1 cellular context compared by ENCODE assay signal in genomic region chr17:49434821-49435581, GRCh38.
TF ChIP-seq lines count a peak whose summit lies in the region.

No MANE protein-coding gene starts in this region.

TF ChIP-seq in HEK293, 187 proteins besides CTCF, POLR2A, EP300 and RAD21 (continued from another document):
- TF ChIP-seq ZNF18 (tag by site-specific recombination; IDR thresholded peaks at IDR 0.05) (no peak), SCRT1 (tag by site-specific recombination; IDR thresholded peaks at IDR 0.05; ENCODE audit: borderline replicate concordance) (0 out of 2 replicates have a peak, but pooled peaks have one; percentile 32), ZNF239 (tag by site-specific recombination; IDR thresholded peaks at IDR 0.05) (no peak), ZNF654 (tag by site-specific recombination; IDR thresholded peaks at IDR 0.05; ENCODE audit: low read depth) (peak; percentile 57), ZNF214 (tag by site-specific recombination; IDR thresholded peaks at IDR 0.05; ENCODE audit: borderline replicate concordance) (no peak), ZNF621 (tag by site-specific recombination; IDR thresholded peaks at IDR 0.05) (no peak), ZNF19 (tag by site-specific recombination; IDR thresholded peaks at IDR 0.05; ENCODE audit: low read depth) (no peak), SP3 (tag by site-specific recombination; IDR thresholded peaks at IDR 0.05) (no peak), GLIS2 (tag by site-specific recombination; IDR thresholded peaks at IDR 0.05) (0 out of 2 replicates have a peak, but pooled peaks have one; percentile 15), PATZ1 (tag by site-specific recombination; IDR thresholded peaks at IDR 0.05) (peak; percentile 79), ZNF660 (tag by site-specific recombination; IDR thresholded peaks at IDR 0.05) (no peak), ZNF426 (tag by site-specific recombination; IDR thresholded peaks at IDR 0.05) (no peak), ZNF26 (tag by site-specific recombination; IDR thresholded peaks at IDR 0.05) (no peak), ZFHX2 (tag by site-specific recombination; conservative IDR thresholded peaks at IDR 0.05) (0 out of 2 replicates have a peak, but pooled peaks have one; percentile 4), HOXA7 (CRISPR knock-in tag; IDR thresholded peaks at IDR 0.05; ENCODE audit: borderline replicate concordance) (no peak), HOXD13 (CRISPR knock-in tag; IDR thresholded peaks at IDR 0.05; ENCODE audit: borderline replicate concordance) (no peak), ZSCAN5A (tag by site-specific recombination; IDR thresholded peaks at IDR 0.05) (no peak), TRIM28 (IDR thresholded peaks at IDR 0.05; ENCODE audit: borderline replicate concordance, low read length) (no peak)
